In the genomic region with DNA sequence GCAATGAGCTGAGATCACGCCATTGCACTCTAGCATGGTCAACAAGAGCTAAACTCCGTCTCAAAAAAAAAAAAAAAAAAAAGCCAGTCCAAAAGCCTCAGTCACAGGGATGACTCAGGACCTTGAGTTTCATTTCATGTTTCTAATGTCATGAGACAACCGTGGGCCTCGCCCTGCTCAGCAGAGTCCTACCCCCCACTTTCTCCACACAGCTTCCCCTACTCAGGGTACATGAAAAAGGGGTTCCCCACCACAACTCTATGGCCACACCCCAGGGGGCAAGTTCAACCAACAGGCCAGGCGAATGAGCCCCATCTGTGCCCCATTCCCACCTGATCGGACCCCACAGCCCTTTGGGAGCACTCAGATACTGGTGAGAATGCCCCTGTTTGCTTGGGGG, we compare ENCODE assay signal across 1 cellular context.
TF ChIP-seq lines count a peak whose summit lies in the region.

No MANE protein-coding gene starts in this region.

TF ChIP-seq in GM23338, 12 proteins besides CTCF, POLR2A, EP300 and RAD21 (continued from another document):
- no peak for TF ChIP-seq ZNF462 (CRISPR knock-in tag; IDR thresholded peaks at IDR 0.05)
- TF ChIP-seq EZH2phosphoT487 (IDR thresholded peaks at IDR 0.05; ENCODE audit: unreplicated experiment) = no peak
- TF ChIP-seq EZH2 (IDR thresholded peaks at IDR 0.05; ENCODE audit: low read depth, unreplicated experiment) = no peak
- TF ChIP-seq JUNB (IDR thresholded peaks at IDR 0.05; ENCODE audit: unreplicated experiment) = no peak
- TF ChIP-seq STAT1 (IDR thresholded peaks at IDR 0.05; ENCODE audit: unreplicated experiment) = no peak
TF ChIP-seq in GM23338: peak in this region for 0.
